8 cellular contexts compared by ENCODE assay signal in genomic region chr12:100716949-100717732, GRCh38.
DNase-seq lines count a peak whose midpoint lies in the region; FAIRE-seq and TF ChIP-seq lines count a peak whose summit lies in the region.

No MANE protein-coding gene starts in this region.

- peak overlapping the region; percentile 30 for H3K27ac Mint-ChIP-seq in astrocyte (ENCODE audit: unreplicated experiment)

- DNase-seq in NCI-H1417 (lab: John Stamatoyannopoulos, UW) (peak; percentile 42 to 83 (median 77)), NCI-H1417 treated with DMSO at 0.1 percent for 48 hours (lab: John Stamatoyannopoulos, UW) (no peak), astrocyte (ENCODE audit: low read depth) (peak; percentile 13), iPS-NIHi7 (ENCODE audit: extremely low spot score) (peak; percentile 75), suprapubic skin (ENCODE audit: low spot score in 2 of 2) (no peak), SKM-1 (lab: John Stamatoyannopoulos, UW; ENCODE audit: unreplicated experiment) (no peak), DMS153 (lab: John Stamatoyannopoulos, UW) (no peak), GF-D8 (lab: John Stamatoyannopoulos, UW) (no peak)

- H3K4me2 ChIP-seq in astrocyte (ENCODE audit: low read length) = peak overlapping the region; percentile 83

- WGBS in suprapubic skin = 2% methylated on average over 37 of the region's 100 CpGs

- H3K36me3 ChIP-seq in astrocyte (ENCODE audit: insufficient read depth, low read length) = no peaks in the 10 kb centered on the region
- H3K36me3 ChIP-seq in suprapubic skin = no peaks in the 10 kb centered on the region

- H3K36me3 Mint-ChIP-seq in astrocyte (ENCODE audit: low read depth, unreplicated experiment) = no peaks in the 10 kb centered on the region

- TF ChIP-seq POLR2A in suprapubic skin (IDR thresholded peaks at IDR 0.05) = no peak

- H3K4me1 Mint-ChIP-seq in astrocyte (ENCODE audit: low read depth, unreplicated experiment) = peaks cover 3% of the 10 kb centered on the region

- no peaks in the 10 kb centered on the region for H3K79me2 ChIP-seq in astrocyte (ENCODE audit: insufficient read depth, low read length)

- peaks cover 16% of the 10 kb centered on the region for H3K27me3 Mint-ChIP-seq in astrocyte (ENCODE audit: low read depth, unreplicated experiment)

- FAIRE-seq in astrocyte (lab: Jason Lieb, UNC) = no peak

- H3K27me3 ChIP-seq in astrocyte (ENCODE audit: insufficient read depth, low read length) = peaks cover 26% of the 10 kb centered on the region
- H3K27me3 ChIP-seq in suprapubic skin = peaks cover 55% of the 10 kb centered on the region

- H3K27ac ChIP-seq in astrocyte (ENCODE audit: low read depth, low read length) (no peak overlapping the region), suprapubic skin (no peak overlapping the region)

- no peak for TF ChIP-seq CTCF in astrocyte (IDR thresholded peaks at IDR 0.05; ENCODE audit: insufficient read depth, low read depth, low read length)
- TF ChIP-seq CTCF in suprapubic skin (IDR thresholded peaks at IDR 0.05) = no peak

- H2AFZ ChIP-seq in astrocyte (ENCODE audit: low read depth, low read length) = peak overlapping the region; percentile 81

- H3K9ac ChIP-seq in astrocyte (ENCODE audit: low read length) = peak overlapping the region; percentile 65

- H3K4me1 ChIP-seq in astrocyte (ENCODE audit: insufficient read depth, low read length) = peaks cover 7% of the 10 kb centered on the region
- peaks cover 13% of the 10 kb centered on the region for H3K4me1 ChIP-seq in suprapubic skin

- H3K4me3 Mint-ChIP-seq in astrocyte (ENCODE audit: unreplicated experiment) = peak overlapping the region; percentile 88

- TF ChIP-seq EP300 in suprapubic skin (IDR thresholded peaks at IDR 0.05) = no peak

- no peaks in the 10 kb centered on the region for H4K20me1 ChIP-seq in astrocyte (ENCODE audit: insufficient read depth, low read length)

- H3K4me3 ChIP-seq in astrocyte (ENCODE audit: insufficient read depth, low read depth, low read length) (peak overlapping the region; percentile 50), suprapubic skin (peak overlapping the region; percentile 50)

- peaks cover 3% of the 10 kb centered on the region for H3K9me3 Mint-ChIP-seq in astrocyte (ENCODE audit: unreplicated experiment)

- H3K9me3 ChIP-seq in astrocyte (ENCODE audit: insufficient read depth, low read depth, low read length) (no peaks in the 10 kb centered on the region), suprapubic skin (no peaks in the 10 kb centered on the region)

Comparison
In these comparisons a context has a peak if more than half of its experiments do, and no peak if none do; other contexts are left out.
1. DNase-seq: peak in NCI-H1417 (3 of 3), astrocyte (single experiment) and iPS-NIHi7 (single experiment); none in NCI-H1417 treated with DMSO at 0.1 percent for 48 hours (single experiment), suprapubic skin (0 of 2), SKM-1 (single experiment), DMS153 (single experiment) and GF-D8 (single experiment).